Comparison of ENCODE assay signal across 8 cellular contexts in genomic region chr14:67680121-67680602, GRCh38. TPM values are rescaled to one million over a fixed set of nuclear protein-coding genes. Genes with fewer than 3 reads are reported as not detected.
DNase-seq lines count a peak whose midpoint lies in the region; ATAC-seq and TF ChIP-seq lines count a peak whose summit lies in the region.

No MANE protein-coding gene starts in this region.

- H3K9me3 ChIP-seq in OCI-LY7 (ENCODE audit: low read length), result no peaks in the 10 kb centered on the region
- no peaks in the 10 kb centered on the region for H3K9me3 ChIP-seq in heart left ventricle

- no TSS peak for BruUV-seq in OCI-LY7 (replicated peaks; lab: Mats Ljungman, UMichigan)

- peak; percentile 56 for TF ChIP-seq POLR2A in erythroblast (IDR thresholded peaks at IDR 0.05; ENCODE audit: low read length)
- TF ChIP-seq POLR2A in heart left ventricle (IDR thresholded peaks at IDR 0.05), result no peak

- 88 to 92% (median 90%) methylated on average over 3 of the region's 3 CpGs for WGBS in heart left ventricle, 4 donors

- peaks cover 3% of the 10 kb centered on the region for H3K4me1 ChIP-seq in OCI-LY7 (ENCODE audit: insufficient read depth, low read length, poor library complexity, severe bottlenecking)
- H3K4me1 ChIP-seq in heart left ventricle, result peaks cover 0 to 31% (median 2%) of the 10 kb centered on the region in 12 donors

- peak; percentile 98 for ATAC-seq in GM21529 (IDR thresholded peaks at IDR 0.05; ENCODE audit: unreplicated experiment)
- ATAC-seq in heart left ventricle, result no peak

- H4K20me1 ChIP-seq in OCI-LY7 (ENCODE audit: insufficient read depth, low read length), result no peaks in the 10 kb centered on the region

- H3K27me3 ChIP-seq in heart left ventricle, result no peaks in the 10 kb centered on the region

- H3K27ac ChIP-seq in OCI-LY7 (ENCODE audit: low read depth, low read length, poor library complexity, severe bottlenecking) (no peak overlapping the region), heart left ventricle (peak overlapping the region in 1 of 12 donors; percentile 46)

- CTCF ChIA-PET in OCI-LY7 (lab: Charles Lee; ENCODE audit: unreplicated experiment), result no interaction called here

- in situ Hi-C loops in GM13976 (cut with MboI; ENCODE audit: low sequenced_read_pairs, unreplicated experiment), result no loop called here

- H3K4me2 ChIP-seq in OCI-LY7 (ENCODE audit: low read length), result no peak overlapping the region

- DNase-seq in GM13976 (ENCODE audit: low spot score) (peak; percentile 81), HT1080 (ENCODE audit: low read depth) (peak; percentile 93), erythroblast (lab: John Stamatoyannopoulos, UW) (peak; percentile 94 to 95), NCI-H128 (lab: John Stamatoyannopoulos, UW; ENCODE audit: unreplicated experiment) (no peak), OCI-LY7 (ENCODE audit: low spot score) (no peak), iPS-NIHi7 (ENCODE audit: extremely low spot score) (no peak), heart left ventricle (no peak)

- no peak overlapping the region for H3K4me3 ChIP-seq in OCI-LY7 (ENCODE audit: low read depth, low read length, poor library complexity, severe bottlenecking)
- H3K4me3 ChIP-seq in heart left ventricle, result no peak overlapping the region

- no peak overlapping the region for H2AFZ ChIP-seq in OCI-LY7 (ENCODE audit: low read length)

- POLR2A ChIA-PET in OCI-LY7 (lab: Charles Lee), result no interaction called here

- H3K9me2 ChIP-seq in OCI-LY7 (ENCODE audit: insufficient read depth, low read length), result no peaks in the 10 kb centered on the region

- TF ChIP-seq CTCF in GM13976 (IDR thresholded peaks at IDR 0.05; ENCODE audit: borderline replicate concordance, control extremely low read depth, extremely low read depth, insufficient read depth, missing control alignments) (no peak), OCI-LY7 (conservative IDR thresholded peaks at IDR 0.05; ENCODE audit: low read length) (no peak), heart left ventricle (IDR thresholded peaks at IDR 0.05) (no peak)

- H3K36me3 ChIP-seq in OCI-LY7 (ENCODE audit: insufficient read depth, low read length), result peaks cover 86% of the 10 kb centered on the region
- H3K36me3 ChIP-seq in heart left ventricle, result peaks cover 0 to 65% (median 45%) of the 10 kb centered on the region in 9 donors

- H3K79me2 ChIP-seq in OCI-LY7 (ENCODE audit: insufficient read depth, low read depth, low read length), result no peaks in the 10 kb centered on the region

- intact Hi-C loops in OCI-LY7 (cut with micrococcal nuclease; ENCODE audit: unreplicated experiment) (no loop called here), heart left ventricle (cut with DNase I) (no loop called here)

RNA-seq across cellular contexts. Expression of gene VTI1B, which starts 5.7 kb away (rescaled TPM):
- 80.2 and 96.1 TPM in 2 replicates for total RNA-seq in HT1080 (2014; rRNA removed; shearing (Covaris generic))
- 49.2 and 56.2 TPM in 2 replicates for polyA plus RNA-seq in HT1080 (2015; cell fraction: cytosol; rRNA removed)
- 16.0 and 16.2 TPM in 2 replicates for polyA plus RNA-seq in HT1080 (2015; cell fraction: nucleus; rRNA removed)
- 41.5 and 50.5 TPM in 2 replicates for total RNA-seq in OCI-LY7 (2014; rRNA removed; shearing (Covaris generic))
- total RNA-seq in OCI-LY7 (2022), result 80.2 and 93.3 TPM in 2 replicates
- total RNA-seq in heart left ventricle, result 100 to 1,000 TPM in 7 of 9 donors, 10 to 100 TPM in 2; 78.5 to 143 (median 128) TPM
- polyA plus RNA-seq in heart left ventricle, result 10 to 100 TPM; 79.8 to 99.2 TPM

RNA-seq across cellular contexts. Expression of gene RDH11, which starts 15.4 kb away (rescaled TPM):
- total RNA-seq in HT1080 (2014; rRNA removed; shearing (Covaris generic)), result 76.1 and 91.2 TPM in 2 replicates
- 89.0 and 98.8 TPM in 2 replicates for polyA plus RNA-seq in HT1080 (2015; cell fraction: cytosol; rRNA removed)
- polyA plus RNA-seq in HT1080 (2015; cell fraction: nucleus; rRNA removed), result 198 and 218 TPM in 2 replicates
- 31.1 and 32.0 TPM in 2 replicates for total RNA-seq in OCI-LY7 (2014; rRNA removed; shearing (Covaris generic))
- total RNA-seq in OCI-LY7 (2022) (33.6 and 37.7 TPM in 2 replicates), heart left ventricle (10 to 100 TPM; 14.3 to 24.3 (median 17.8) TPM)
- 10 to 100 TPM; 12.5 to 28.7 TPM for polyA plus RNA-seq in heart left ventricle

RNA-seq across cellular contexts. Expression of gene RDH12, which starts 21.5 kb away (rescaled TPM):
- total RNA-seq in HT1080 (2014; rRNA removed; shearing (Covaris generic)), result 0.23 and 0.29 TPM in 2 replicates
- 0.11 and 0.13 TPM in 2 replicates for polyA plus RNA-seq in HT1080 (2015; cell fraction: cytosol; rRNA removed)
- polyA plus RNA-seq in HT1080 (2015; cell fraction: nucleus; rRNA removed), result 0.35 and 0.64 TPM in 2 replicates
- not detected in 2 replicates for total RNA-seq in OCI-LY7 (2014; rRNA removed; shearing (Covaris generic))
- total RNA-seq in OCI-LY7 (2022) (not detected in 2 replicates), heart left ventricle (not detected)
- not detected for polyA plus RNA-seq in heart left ventricle

Comparison
In these comparisons a context has a peak if more than half of its experiments do, and no peak if none do; other contexts are left out.
1. DNase-seq: peak in GM13976 (single experiment), HT1080 (single experiment) and erythroblast (2 of 2); none in NCI-H128 (single experiment), OCI-LY7 (single experiment), iPS-NIHi7 (single experiment) and heart left ventricle (0 of 5).